ENCODE assay signal across 18 cellular contexts in genomic region chr5:67404261-67405100, GRCh38.
A peak's percentile ranks its signal among the peaks of the same experiment; 100 is the strongest.
DNase-seq lines count a peak whose midpoint lies in the region; ATAC-seq, FAIRE-seq and TF ChIP-seq lines count a peak whose summit lies in the region.
"Had no signal": no experiment of that assay in that cellular context is flagged by ENCODE, and none has a peak within 500 bp of the region (broad histone marks: within the 10 kb centered on the region; RNA-seq: fewer than 3 reads in every experiment).

No MANE protein-coding gene starts in this region.

- no peak overlapping the region for H3K27ac Mint-ChIP-seq in activated naive CD4-positive, alpha-beta T cell treated with anti-CD3 and anti-CD28 coated beads for 36 hours
- H3K27ac Mint-ChIP-seq: activated CD4-positive, alpha-beta memory T cell treated with anti-CD3 and anti-CD28 coated beads for 36 hours; progenitor cell of endocrine pancreas had no signal

- H2AFZ ChIP-seq in HepG2 (ENCODE audit: low read length) = no peak overlapping the region

- no peaks in the 10 kb centered on the region for H3K36me3 ChIP-seq in HepG2 (replicated peaks in 1 of 2; ENCODE audit: control insufficient read depth in 1 of 2, insufficient read depth in 2 of 2, low read length in 2 of 2)
- no peaks in the 10 kb centered on the region for H3K36me3 ChIP-seq in right lobe of liver
- H3K36me3 ChIP-seq in RWPE2 (ENCODE audit: low read depth) = no peaks in the 10 kb centered on the region

- no peaks in the 10 kb centered on the region for H3K9me3 Mint-ChIP-seq in activated naive CD4-positive, alpha-beta T cell treated with anti-CD3 and anti-CD28 coated beads for 36 hours
- H3K9me3 Mint-ChIP-seq: activated CD4-positive, alpha-beta memory T cell treated with anti-CD3 and anti-CD28 coated beads for 36 hours had no signal

- H3K4me1 ChIP-seq in HepG2 (ENCODE audit: insufficient read depth, low read length) = no peaks in the 10 kb centered on the region
- no peaks in the 10 kb centered on the region for H3K4me1 ChIP-seq in right lobe of liver
- H3K4me1 ChIP-seq in RWPE2 (ENCODE audit: insufficient read depth, poor library complexity, severe bottlenecking) = peaks cover 15% of the 10 kb centered on the region

- no peak; the same call in 2 of the 3 replicates for ATAC-seq in HepG2
- no peak for ATAC-seq in right lobe of liver
- ATAC-seq in RWPE2 (ENCODE audit: low read depth) = peak; percentile 99
- no peak for ATAC-seq in HG03159 (IDR thresholded peaks at IDR 0.05; ENCODE audit: unreplicated experiment)
- ATAC-seq: stimulated activated naive CD8-positive, alpha-beta T cell treated with anti-CD3 and anti-CD28 coated beads, Interleukin-15, Interleukin-2, amounts not matched to agents 100 U/mL and 50 U/mL, for 24 hours had no signal

- no peaks in the 10 kb centered on the region for H3K4me1 Mint-ChIP-seq in activated naive CD4-positive, alpha-beta T cell treated with anti-CD3 and anti-CD28 coated beads for 36 hours (ENCODE audit: low read depth)

- H3K27me3 Mint-ChIP-seq in activated naive CD4-positive, alpha-beta T cell treated with anti-CD3 and anti-CD28 coated beads for 36 hours (ENCODE audit: low read depth) = no peaks in the 10 kb centered on the region
- H3K27me3 Mint-ChIP-seq: progenitor cell of endocrine pancreas had no signal

- no peak for TF ChIP-seq EP300 in HepG2 (IDR thresholded peaks at IDR 0.05; ENCODE audit: low read depth in 2 of 2, low read length in 2 of 2)
- no peak for TF ChIP-seq EP300 in HepG2 (CRISPR knock-in tag; IDR thresholded peaks at IDR 0.05; ENCODE audit: borderline replicate concordance)

- H3K79me2 ChIP-seq in HepG2 (ENCODE audit: insufficient read depth, low read length) = no peaks in the 10 kb centered on the region

- 3% methylated on average over 6 of the region's 6 CpGs for WGBS in HepG2 (ENCODE audit: low lambda C conversion rate)
- 71% methylated on average over 6 of the region's 6 CpGs for WGBS in right lobe of liver (ENCODE audit: insufficient coverage, low coverage, low lambda C conversion rate, missing lambda C conversion rate)

- H3K4me3 Mint-ChIP-seq in activated naive CD4-positive, alpha-beta T cell treated with anti-CD3 and anti-CD28 coated beads for 36 hours = no peak overlapping the region
- H3K4me3 Mint-ChIP-seq: activated CD4-positive, alpha-beta memory T cell treated with anti-CD3 and anti-CD28 coated beads for 36 hours had no signal

- CTCF ChIA-PET in HepG2 (lab: Yijun Ruan, JAX; ENCODE audit: low intra/inter-chr PET ratio, low total read pairs) = no interaction called here
- CTCF ChIA-PET in activated naive CD4-positive, alpha-beta T cell treated with anti-CD3 and anti-CD28 coated beads for 36 hours (lab: Charles Lee) = interaction anchor here (0.6 kb wide), 1 partner anchor 1559 kb away, joined by 4 read pairs; no protein-coding TSS in a partner anchor

- no peak for TF ChIP-seq CTCF in HepG2 (CRISPR knock-in tag; IDR thresholded peaks at IDR 0.05)
- no peak for TF ChIP-seq CTCF in right lobe of liver (IDR thresholded peaks at IDR 0.05)
- TF ChIP-seq CTCF in RWPE2 (IDR thresholded peaks at IDR 0.05; ENCODE audit: poor library complexity, severe bottlenecking) = no peak
- no peak for TF ChIP-seq CTCF in fibroblast of the aortic adventitia (IDR thresholded peaks at IDR 0.05; ENCODE audit: insufficient read depth, low read length)

- peak; percentile 8 for DNase-seq in HepG2 (ENCODE audit: low spot score)
- no peak for DNase-seq in right lobe of liver
- DNase-seq in RWPE2 (ENCODE audit: low spot score) = no peak
- peak; percentile 58 for DNase-seq in fibroblast of the aortic adventitia (ENCODE audit: low read depth)
- peak; percentile 30 for DNase-seq in stromal cell of bone marrow (ENCODE audit: low read depth)
- no peak for DNase-seq in activated naive CD4-positive, alpha-beta T cell treated with anti-CD3 and anti-CD28 coated beads for 36 hours
- DNase-seq in T-helper 1 cell = no peak
- DNase-seq: activated CD4-positive, alpha-beta memory T cell treated with anti-CD3 and anti-CD28 coated beads for 36 hours; activated effector memory CD4-positive, alpha-beta T cell treated with anti-CD3 and anti-CD28 coated beads, Interleukin-2, amount 50 U/mL, for 16 hours; AML-193; central memory CD4-positive, alpha-beta T cell; KBM-7; NCI-H187 treated with DMSO at 0.1 percent for 48 hours; stimulated activated CD4-positive, alpha-beta T cell treated with anti-CD3 and anti-CD28 coated beads, Interleukin-4, amount 100 ng/mL, for 24 hours; stimulated activated naive CD8-positive, alpha-beta T cell treated with anti-CD3 and anti-CD28 coated beads, Interleukin-15, Interleukin-2, amounts not matched to agents 100 U/mL and 50 U/mL, for 24 hours had no signal

- no peaks in the 10 kb centered on the region for H3K36me3 Mint-ChIP-seq in activated naive CD4-positive, alpha-beta T cell treated with anti-CD3 and anti-CD28 coated beads for 36 hours (ENCODE audit: low read depth)
- H3K36me3 Mint-ChIP-seq: activated CD4-positive, alpha-beta memory T cell treated with anti-CD3 and anti-CD28 coated beads for 36 hours had no signal

- H3K4me2 ChIP-seq in HepG2 (ENCODE audit: low read depth, low read length) = no peak overlapping the region

- no peaks in the 10 kb centered on the region for H3K9me3 ChIP-seq in HepG2 (ENCODE audit: low read length)
- no peaks in the 10 kb centered on the region for H3K9me3 ChIP-seq in right lobe of liver
- no peaks in the 10 kb centered on the region for H3K9me3 ChIP-seq in RWPE2 (ENCODE audit: severe bottlenecking)

- intact Hi-C loops in HepG2 (cut with micrococcal nuclease; ENCODE audit: unreplicated experiment) = no loop called here
- intact Hi-C loops in right lobe of liver (cut with DNase I) = no loop called here
- intact Hi-C loops in activated naive CD4-positive, alpha-beta T cell treated with anti-CD3 and anti-CD28 coated beads for 36 hours (cut with micrococcal nuclease) = no loop called here

- POLR2A ChIA-PET in HepG2 (lab: Yijun Ruan, JAX) = no interaction called here

- H3K27me3 ChIP-seq in HepG2 (ENCODE audit: control insufficient read depth in 1 of 2, insufficient read depth in 2 of 2, low read length in 2 of 2) (no peaks in the 10 kb centered on the region), right lobe of liver (no peaks in the 10 kb centered on the region), RWPE2 (ENCODE audit: insufficient read depth, poor library complexity, severe bottlenecking) (no peaks in the 10 kb centered on the region)

- H3K4me3 ChIP-seq in HepG2 (replicated peaks in 1 of 3; ENCODE audit: insufficient read depth in 1 of 3, low read depth in 2 of 3, low read length in 3 of 3) = no peak overlapping the region
- H3K4me3 ChIP-seq in right lobe of liver = no peak overlapping the region
- H3K4me3 ChIP-seq in RWPE2 (ENCODE audit: severe bottlenecking) = no peak overlapping the region
- H3K4me3 ChIP-seq in fibroblast of the aortic adventitia (ENCODE audit: low read depth, low read length) = no peak overlapping the region

- H3K9ac ChIP-seq in HepG2 (ENCODE audit: insufficient read depth, low read depth, low read length) = no peak overlapping the region

- no peak for TF ChIP-seq RAD21 in HepG2 (CRISPR knock-in tag; IDR thresholded peaks at IDR 0.05)

- in situ Hi-C loops in HepG2 (cut with HindIII; ENCODE audit: extremely low pct_ligation_motif_present, low pct_unique_long_range_greater_than_20kb) = no loop called here

- FAIRE-seq in HepG2 (lab: Jason Lieb, UNC) = no peak
- FAIRE-seq: GM18507 had no signal

- H4K20me1 ChIP-seq in HepG2 (ENCODE audit: insufficient read depth, low read length) = no peaks in the 10 kb centered on the region

- no TSS peak for BruUV-seq in HepG2 (replicated peaks; lab: Mats Ljungman, UMichigan)

- TF ChIP-seq POLR2A in HepG2 (IDR thresholded peaks at IDR 0.05; ENCODE audit: insufficient read depth in 1 of 2, low read depth in 2 of 2, low read length in 2 of 2) (no peak), right lobe of liver (IDR thresholded peaks at IDR 0.05) (no peak)

- no peak overlapping the region for H3K27ac ChIP-seq in HepG2 (ENCODE audit: extremely low read length, insufficient read depth, low read length)
- no peak overlapping the region for H3K27ac ChIP-seq in right lobe of liver
- peak overlapping the region; percentile 90 for H3K27ac ChIP-seq in RWPE2 (ENCODE audit: poor library complexity, severe bottlenecking)

TF ChIP-seq in HepG2, 621 proteins besides CTCF, POLR2A, EP300 and RAD21 (continues in another document):
- peak; percentile 20; the same call in 1 of the 2 replicates for TF ChIP-seq MAFF (IDR thresholded peaks at IDR 0.05; ENCODE audit: low read depth, low read length)
- 0 out of 2 replicates have a peak, but pooled peaks have one; percentile 15 for TF ChIP-seq FOSL2 (CRISPR knock-in tag; IDR thresholded peaks at IDR 0.05)
- TF ChIP-seq, protein P1, sequence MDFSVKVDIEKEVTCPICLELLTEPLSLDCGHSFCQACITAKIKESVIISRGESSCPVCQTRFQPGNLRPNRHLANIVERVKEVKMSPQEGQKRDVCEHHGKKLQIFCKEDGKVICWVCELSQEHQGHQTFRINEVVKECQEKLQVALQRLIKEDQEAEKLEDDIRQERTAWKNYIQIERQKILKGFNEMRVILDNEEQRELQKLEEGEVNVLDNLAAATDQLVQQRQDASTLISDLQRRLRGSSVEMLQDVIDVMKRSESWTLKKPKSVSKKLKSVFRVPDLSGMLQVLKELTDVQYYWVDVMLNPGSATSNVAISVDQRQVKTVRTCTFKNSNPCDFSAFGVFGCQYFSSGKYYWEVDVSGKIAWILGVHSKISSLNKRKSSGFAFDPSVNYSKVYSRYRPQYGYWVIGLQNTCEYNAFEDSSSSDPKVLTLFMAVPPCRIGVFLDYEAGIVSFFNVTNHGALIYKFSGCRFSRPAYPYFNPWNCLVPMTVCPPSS (IDR thresholded peaks at IDR 0.05) = no peak
- no peak for TF ChIP-seq ZNF615 (CRISPR knock-in tag; IDR thresholded peaks at IDR 0.05; ENCODE audit: borderline replicate concordance)
- TF ChIP-seq MAFK (conservative IDR thresholded peaks at IDR 0.05 in 1 of 2, IDR thresholded peaks at IDR 0.05 in 1 of 2; ENCODE audit: low read length in 2 of 2) = peak in 1 of 2 experiments; percentile 17; a peak in 1 of 4 replicates
- no peak for TF ChIP-seq ZSCAN25 (CRISPR knock-in tag; IDR thresholded peaks at IDR 0.05)
- TF ChIP-seq, protein P2, sequence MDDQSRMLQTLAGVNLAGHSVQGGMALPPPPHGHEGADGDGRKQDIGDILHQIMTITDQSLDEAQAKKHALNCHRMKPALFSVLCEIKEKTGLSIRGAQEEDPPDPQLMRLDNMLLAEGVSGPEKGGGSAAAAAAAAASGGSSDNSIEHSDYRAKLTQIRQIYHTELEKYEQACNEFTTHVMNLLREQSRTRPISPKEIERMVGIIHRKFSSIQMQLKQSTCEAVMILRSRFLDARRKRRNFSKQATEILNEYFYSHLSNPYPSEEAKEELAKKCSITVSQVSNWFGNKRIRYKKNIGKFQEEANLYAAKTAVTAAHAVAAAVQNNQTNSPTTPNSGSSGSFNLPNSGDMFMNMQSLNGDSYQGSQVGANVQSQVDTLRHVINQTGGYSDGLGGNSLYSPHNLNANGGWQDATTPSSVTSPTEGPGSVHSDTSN (CRISPR knock-in tag; IDR thresholded peaks at IDR 0.05; ENCODE audit: borderline replicate concordance) = no peak
- TF ChIP-seq ONECUT2 (CRISPR knock-in tag; IDR thresholded peaks at IDR 0.05) = no peak
- no peak for TF ChIP-seq ZNF431 (CRISPR knock-in tag; IDR thresholded peaks at IDR 0.05; ENCODE audit: borderline replicate concordance, low read depth)
- no peak for TF ChIP-seq U2AF2 (IDR thresholded peaks at IDR 0.05; ENCODE audit: low read depth, low read length)

Comparison
In these comparisons a context has a peak if more than half of its experiments do, and no peak if none do; other contexts are left out.
1. DNase-seq: peak in HepG2 (single experiment), fibroblast of the aortic adventitia (single experiment) and stromal cell of bone marrow (single experiment); none in right lobe of liver (0 of 3), RWPE2 (single experiment), activated naive CD4-positive, alpha-beta T cell treated with anti-CD3 and anti-CD28 coated beads for 36 hours (single experiment) and T-helper 1 cell (0 of 5).